11 cellular contexts compared by ENCODE assay signal in genomic region chr1:209086486-209087192, GRCh38.
DNase-seq lines count a peak whose midpoint lies in the region; ATAC-seq and TF ChIP-seq lines count a peak whose summit lies in the region.
"Had no signal": no experiment of that assay in that cellular context is flagged by ENCODE, and none has a peak within 500 bp of the region (broad histone marks: within the 10 kb centered on the region; RNA-seq: fewer than 3 reads in every experiment).

No MANE protein-coding gene starts in this region.

- no peaks in the 10 kb centered on the region for H3K9me3 Mint-ChIP-seq in activated naive CD4-positive, alpha-beta T cell treated with anti-CD3 and anti-CD28 coated beads, Interleukin-2, amount 10 ng/mL, durations not matched to agents 7 days and 5 days

- peak; percentile 88 for DNase-seq in GM12865 (ENCODE audit: low read depth)
- peak; percentile 74 for DNase-seq in M059J (ENCODE audit: low read depth)
- no peak for DNase-seq in SIG-M5 (lab: John Stamatoyannopoulos, UW)
- no peak for DNase-seq in HK-2 (ENCODE audit: unreplicated experiment)
- DNase-seq in activated naive CD4-positive, alpha-beta T cell treated with anti-CD3 and anti-CD28 coated beads, Interleukin-2, amount 10 ng/mL, durations not matched to agents 7 days and 5 days, result no peak
- DNase-seq in T-helper 1 cell, result no peak
- DNase-seq: activated gamma-delta T cell, heart left ventricle, MV-4-11 had no signal

- H3K4me1 Mint-ChIP-seq in activated naive CD4-positive, alpha-beta T cell treated with anti-CD3 and anti-CD28 coated beads, Interleukin-2, amount 10 ng/mL, durations not matched to agents 7 days and 5 days, result no peaks in the 10 kb centered on the region

- H3K27ac Mint-ChIP-seq in activated naive CD4-positive, alpha-beta T cell treated with anti-CD3 and anti-CD28 coated beads, Interleukin-2, amount 10 ng/mL, durations not matched to agents 7 days and 5 days, result no peak overlapping the region

- ATAC-seq in GM19452 (IDR thresholded peaks at IDR 0.05; ENCODE audit: unreplicated experiment), result peak; percentile 94
- peak; percentile 78 for ATAC-seq in HG02938 (IDR thresholded peaks at IDR 0.05; ENCODE audit: unreplicated experiment)
- ATAC-seq: heart left ventricle had no signal

- CTCF ChIA-PET in activated naive CD4-positive, alpha-beta T cell treated with anti-CD3 and anti-CD28 coated beads, Interleukin-2, amount 10 ng/mL, durations not matched to agents 7 days and 5 days (lab: Charles Lee), result no interaction called here

- no peak overlapping the region for H3K4me3 Mint-ChIP-seq in activated naive CD4-positive, alpha-beta T cell treated with anti-CD3 and anti-CD28 coated beads, Interleukin-2, amount 10 ng/mL, durations not matched to agents 7 days and 5 days

- no peaks in the 10 kb centered on the region for H3K36me3 Mint-ChIP-seq in activated naive CD4-positive, alpha-beta T cell treated with anti-CD3 and anti-CD28 coated beads, Interleukin-2, amount 10 ng/mL, durations not matched to agents 7 days and 5 days

- H3K4me3 ChIP-seq in GM12865 (ENCODE audit: low read depth, low read length), result 0 out of 2 replicates have a peak overlapping the region, but pooled peaks have one; percentile 1
- H3K4me3 ChIP-seq: heart left ventricle had no signal

- TF ChIP-seq CTCF in GM12865 (IDR thresholded peaks at IDR 0.05; ENCODE audit: insufficient read depth, low read depth, low read length, missing control alignments), result no peak

- no peaks in the 10 kb centered on the region for H3K27me3 Mint-ChIP-seq in activated naive CD4-positive, alpha-beta T cell treated with anti-CD3 and anti-CD28 coated beads, Interleukin-2, amount 10 ng/mL, durations not matched to agents 7 days and 5 days

Comparison
In these comparisons a context has a peak if more than half of its experiments do, and no peak if none do; other contexts are left out.
1. DNase-seq: peak in GM12865 (single experiment) and M059J (single experiment); none in SIG-M5 (single experiment), HK-2 (single experiment), activated naive CD4-positive, alpha-beta T cell treated with anti-CD3 and anti-CD28 coated beads, Interleukin-2, amount 10 ng/mL, durations not matched to agents 7 days and 5 days (single experiment) and T-helper 1 cell (0 of 5).